Comparison of ENCODE assay signal across 27 cellular contexts in genomic region chr15:45328663-45329062, GRCh38.
"Had no signal": no experiment of that assay in that cellular context is flagged by ENCODE, and none has a peak within 500 bp of the region (broad histone marks: within the 10 kb centered on the region; RNA-seq: fewer than 3 reads in every experiment).

No MANE protein-coding gene starts in this region.

- ATAC-seq: activated CD8-positive, alpha-beta memory T cell treated with anti-CD3 and anti-CD28 coated beads, Interleukin-2, amount 10 ng/mL, durations not matched to agents 7 days and 5 days; activated naive CD4-positive, alpha-beta T cell treated with anti-CD3 and anti-CD28 coated beads, Interleukin-2, amount 50 U/mL, for 72 hours; activated naive CD8-positive, alpha-beta T cell treated with anti-CD3 and anti-CD28 coated beads, Interleukin-2, amount 50 U/mL, for 24 hours; Panc1; T-helper 17 cell had no signal

- H3K27ac ChIP-seq: cardiac muscle cell, RWPE1 had no signal

- H3K27me3 ChIP-seq: cardiac muscle cell had no signal

- H3K4me3 ChIP-seq: cardiac muscle cell, MG63 had no signal

- H3K36me3 ChIP-seq: cardiac muscle cell, MG63 had no signal

- H3K9me3 ChIP-seq: MG63 had no signal

- DNase-seq: activated B cell treated with CpG ODN at 0.5 μM for 24 hours; activated CD4-positive, alpha-beta T cell treated with anti-CD3 and anti-CD28 coated beads for 1 hour; activated CD4-positive, alpha-beta T cell treated with anti-CD3 and anti-CD28 coated beads, Interleukin-2, amount 10 ng/mL, durations not matched to agents 24 days and 14 days; activated CD4-positive, alpha-beta T cell treated with anti-CD3 and anti-CD28 coated beads, Interleukin-2, amount 50 U/mL, for 48 hours; activated CD8-positive, alpha-beta memory T cell treated with anti-CD3 and anti-CD28 coated beads, Interleukin-2, amount 10 ng/mL, durations not matched to agents 7 days and 5 days; activated effector memory CD4-positive, alpha-beta T cell treated with Interleukin-2 at 50 U/mL for 16 hours; activated naive CD4-positive, alpha-beta T cell; activated naive CD8-positive, alpha-beta T cell treated with anti-CD3 and anti-CD28 coated beads, Interleukin-2, amount 50 U/mL, for 24 hours; activated T-cell treated with anti-CD3 and anti-CD28 coated beads, Interleukin-2, amount 50 U/mL, for 24 hours; amygdala; KG1; MG63; MV-4-11; NCI-H1092 treated with DMSO at 0.1 percent for 48 hours; NCI-H1417 treated with DMSO at 0.1 percent for 48 hours; NCI-H1694; NCI-H2029; NCI-H2107; NCI-H446; NCI-H524; Right ventricle myocardium superior; T-helper 17 cell; T-helper 9 cell had no signal
